In the genomic region with DNA sequence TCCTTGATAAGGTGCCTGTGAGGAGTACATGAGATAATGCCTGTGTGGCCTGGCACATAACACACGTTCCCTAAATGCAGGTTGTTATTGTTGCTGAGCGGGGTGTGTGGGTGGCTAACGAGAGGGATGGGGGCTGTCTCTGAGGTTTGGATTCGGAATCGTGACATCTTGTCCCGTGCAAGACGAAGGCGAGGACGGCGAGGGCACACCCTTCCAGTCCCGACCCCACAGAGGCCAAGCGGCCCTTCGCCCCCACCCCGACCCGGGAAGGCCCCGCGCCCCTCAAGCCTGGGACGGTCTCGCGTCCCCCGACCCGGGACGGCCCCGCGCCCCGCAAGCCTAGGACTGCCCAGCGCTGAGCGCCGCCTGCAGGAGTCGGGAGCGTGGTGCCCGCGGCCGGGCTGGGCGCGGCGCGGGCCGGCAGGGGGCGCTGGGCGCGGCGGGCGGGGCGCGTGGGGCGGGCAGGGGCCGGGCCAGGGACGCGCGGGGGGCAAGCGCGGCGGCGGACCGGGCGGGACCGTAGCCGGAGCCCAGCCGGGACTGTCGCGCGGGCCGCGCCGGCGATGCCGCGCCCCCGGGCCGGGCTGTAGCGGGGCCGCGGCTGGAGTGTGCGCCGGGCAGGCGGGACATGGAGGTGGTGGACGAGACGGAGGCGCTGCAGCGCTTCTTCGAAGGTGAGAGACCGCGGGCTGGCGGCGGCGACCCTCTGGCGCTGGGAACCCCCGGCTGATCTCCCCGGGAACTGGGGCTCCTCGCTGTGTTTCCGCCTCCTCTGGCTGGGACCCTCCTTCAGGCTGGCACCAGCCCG, we compare ENCODE assay signal across 8 cellular contexts. TPM values are rescaled to one million over a fixed set of nuclear protein-coding genes. Genes with fewer than 3 reads are reported as not detected.
DNase-seq lines count a peak whose midpoint lies in the region; ATAC-seq, FAIRE-seq and TF ChIP-seq lines count a peak whose summit lies in the region.

A gene (plus strand): TSS at position 520 of the 808 bp plus-strand sequence. CDS start 109 bp downstream, at position 629.

- H3K27ac ChIP-seq in DOHH2 (ENCODE audit: low read depth, low read length) (no peak within 1 kb of the TSS), HUES6 (ENCODE audit: low read depth, low read length) (no peak within 1 kb of the TSS)

- peak within 1 kb of the TSS; percentile 66 for H3K9ac ChIP-seq in HUES6 (ENCODE audit: low read length)

- POLR2A ChIA-PET in WTC11 (lab: Charles Lee), result interaction anchor here (0.6 kb wide), 1 partner anchor 40 kb away, joined by 3 read pairs; a partner anchor contains a TSS

- H3K4me3 ChIP-seq in DOHH2 (ENCODE audit: low read length) (no peak within 1 kb of the TSS), HUES6 (ENCODE audit: low read depth, low read length) (peak within 1 kb of the TSS; percentile 69), bronchial epithelial cell (ENCODE audit: low read depth, low read length) (peak within 1 kb of the TSS; percentile 10), kidney epithelial cell (ENCODE audit: low read depth, low read length) (peak within 1 kb of the TSS; percentile 52)

- CTCF ChIA-PET in WTC11 (lab: Charles Lee), result interaction anchor here (0.6 to 3.5 kb wide), 18 partner anchors 8 to 236 kb away, joined by 3 to 23 read pairs (median 4); no protein-coding TSS in a partner anchor

- no peaks in the 10 kb centered on the region for H3F3A ChIP-seq in DOHH2 (ENCODE audit: control insufficient read depth, insufficient read depth)

- peaks cover 30% of the 10 kb centered on the region for H3K4me1 Mint-ChIP-seq in WTC11

- H3K36me3 Mint-ChIP-seq in WTC11, result no peaks in the 10 kb centered on the region

- H3K4me2 ChIP-seq in DOHH2 (ENCODE audit: low read length), result no peak within 1 kb of the TSS

- TF ChIP-seq CTCF in DOHH2 (IDR thresholded peaks at IDR 0.05; ENCODE audit: low read depth, low read length, poor library complexity, severe bottlenecking) (peak; percentile 53), WTC11 (IDR thresholded peaks at IDR 0.05) (no peak), bronchial epithelial cell (IDR thresholded peaks at IDR 0.05; ENCODE audit: insufficient read depth, low read length, severe bottlenecking) (peak; percentile 58), kidney epithelial cell (IDR thresholded peaks at IDR 0.05; ENCODE audit: insufficient read depth, low read length, poor library complexity, severe bottlenecking) (no peak)

- no peaks in the 10 kb centered on the region for H3K36me3 ChIP-seq in DOHH2 (ENCODE audit: control insufficient read depth, low read length)
- H3K36me3 ChIP-seq in HUES6 (ENCODE audit: control insufficient read depth, insufficient read depth, low read length), result no peaks in the 10 kb centered on the region
- H3K36me3 ChIP-seq in bronchial epithelial cell (ENCODE audit: control insufficient read depth, insufficient read depth, low read length), result no peaks in the 10 kb centered on the region
- H3K36me3 ChIP-seq in kidney epithelial cell (ENCODE audit: control insufficient read depth, insufficient read depth, low read length), result no peaks in the 10 kb centered on the region

- H3K4me1 ChIP-seq in DOHH2 (ENCODE audit: control insufficient read depth, low read length), result no peaks in the 10 kb centered on the region
- peaks cover 74% of the 10 kb centered on the region for H3K4me1 ChIP-seq in HUES6 (ENCODE audit: control insufficient read depth, insufficient read depth, low read length)

- H4K20me1 ChIP-seq in DOHH2 (ENCODE audit: control insufficient read depth, insufficient read depth, low read depth, low read length), result no peaks in the 10 kb centered on the region

- ATAC-seq in WTC11, result peak; percentile 66

- H3K27me3 ChIP-seq in DOHH2 (ENCODE audit: control insufficient read depth, low read length) (peaks cover 39% of the 10 kb centered on the region), HUES6 (ENCODE audit: control insufficient read depth, insufficient read depth, low read length) (peaks cover 29% of the 10 kb centered on the region), bronchial epithelial cell (ENCODE audit: control insufficient read depth, insufficient read depth, low read length) (peaks cover 7% of the 10 kb centered on the region), kidney epithelial cell (ENCODE audit: control insufficient read depth, insufficient read depth, low read length) (no peaks in the 10 kb centered on the region)

- no peaks in the 10 kb centered on the region for H3K9me3 ChIP-seq in DOHH2 (ENCODE audit: control insufficient read depth, insufficient read depth, low read length)
- no peaks in the 10 kb centered on the region for H3K9me3 ChIP-seq in HUES6 (ENCODE audit: control insufficient read depth, insufficient read depth, low read depth, low read length)

- H3K27me3 Mint-ChIP-seq in WTC11 (ENCODE audit: low read depth), result peaks cover 37% of the 10 kb centered on the region

- peak; percentile 68 for DNase-seq in WTC11 (ENCODE audit: low spot score)
- no peak for DNase-seq in bronchial epithelial cell (ENCODE audit: low read depth)
- DNase-seq in kidney epithelial cell (ENCODE audit: low read depth), result no peak
- DNase-seq in stimulated activated CD4-positive, alpha-beta T cell treated with anti-CD3 and anti-CD28 coated beads, Interleukin-2, amount 100 ng/mL, for 4 hours (ENCODE audit: low read depth), result peak; percentile 16
- no peak for DNase-seq in NCI-H524 treated with DMSO at 0.1 percent for 48 hours (lab: John Stamatoyannopoulos, UW)
- DNase-seq in GM19240 (ENCODE audit: insufficient read length, low spot score), result no peak

- no peaks in the 10 kb centered on the region for H3K9me2 ChIP-seq in DOHH2 (replicated peaks; ENCODE audit: control insufficient read depth, low read length)

- no peaks in the 10 kb centered on the region for H3K79me2 ChIP-seq in DOHH2 (ENCODE audit: control insufficient read depth, low read length)

- H3K9me3 Mint-ChIP-seq in WTC11, result no peaks in the 10 kb centered on the region

- peak within 1 kb of the TSS; percentile 77 for H3K4me3 Mint-ChIP-seq in WTC11

- no peak within 1 kb of the TSS for H3K27ac Mint-ChIP-seq in WTC11

- no peak for FAIRE-seq in bronchial epithelial cell (lab: Jason Lieb, UNC)

TF ChIP-seq in WTC11, 78 proteins besides CTCF, POLR2A, EP300 and RAD21 (continues in another document):
- TF ChIP-seq, protein P1, sequence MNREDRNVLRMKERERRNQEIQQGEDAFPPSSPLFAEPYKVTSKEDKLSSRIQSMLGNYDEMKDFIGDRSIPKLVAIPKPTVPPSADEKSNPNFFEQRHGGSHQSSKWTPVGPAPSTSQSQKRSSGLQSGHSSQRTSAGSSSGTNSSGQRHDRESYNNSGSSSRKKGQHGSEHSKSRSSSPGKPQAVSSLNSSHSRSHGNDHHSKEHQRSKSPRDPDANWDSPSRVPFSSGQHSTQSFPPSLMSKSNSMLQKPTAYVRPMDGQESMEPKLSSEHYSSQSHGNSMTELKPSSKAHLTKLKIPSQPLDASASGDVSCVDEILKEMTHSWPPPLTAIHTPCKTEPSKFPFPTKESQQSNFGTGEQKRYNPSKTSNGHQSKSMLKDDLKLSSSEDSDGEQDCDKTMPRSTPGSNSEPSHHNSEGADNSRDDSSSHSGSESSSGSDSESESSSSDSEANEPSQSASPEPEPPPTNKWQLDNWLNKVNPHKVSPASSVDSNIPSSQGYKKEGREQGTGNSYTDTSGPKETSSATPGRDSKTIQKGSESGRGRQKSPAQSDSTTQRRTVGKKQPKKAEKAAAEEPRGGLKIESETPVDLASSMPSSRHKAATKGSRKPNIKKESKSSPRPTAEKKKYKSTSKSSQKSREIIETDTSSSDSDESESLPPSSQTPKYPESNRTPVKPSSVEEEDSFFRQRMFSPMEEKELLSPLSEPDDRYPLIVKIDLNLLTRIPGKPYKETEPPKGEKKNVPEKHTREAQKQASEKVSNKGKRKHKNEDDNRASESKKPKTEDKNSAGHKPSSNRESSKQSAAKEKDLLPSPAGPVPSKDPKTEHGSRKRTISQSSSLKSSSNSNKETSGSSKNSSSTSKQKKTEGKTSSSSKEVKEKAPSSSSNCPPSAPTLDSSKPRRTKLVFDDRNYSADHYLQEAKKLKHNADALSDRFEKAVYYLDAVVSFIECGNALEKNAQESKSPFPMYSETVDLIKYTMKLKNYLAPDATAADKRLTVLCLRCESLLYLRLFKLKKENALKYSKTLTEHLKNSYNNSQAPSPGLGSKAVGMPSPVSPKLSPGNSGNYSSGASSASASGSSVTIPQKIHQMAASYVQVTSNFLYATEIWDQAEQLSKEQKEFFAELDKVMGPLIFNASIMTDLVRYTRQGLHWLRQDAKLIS (CRISPR knock-in tag; IDR thresholded peaks at IDR 0.05; ENCODE audit: borderline replicate concordance), result no peak
- TF ChIP-seq ZNF121 (CRISPR knock-in tag; IDR thresholded peaks at IDR 0.05), result peak; percentile 77; the same call in 1 of the 2 replicates
- 0 out of 2 replicates have a peak, but pooled peaks have one; percentile 23 for TF ChIP-seq FOXP1 (CRISPR knock-in tag; IDR thresholded peaks at IDR 0.05; ENCODE audit: borderline replicate concordance)
- TF ChIP-seq, protein P2, sequence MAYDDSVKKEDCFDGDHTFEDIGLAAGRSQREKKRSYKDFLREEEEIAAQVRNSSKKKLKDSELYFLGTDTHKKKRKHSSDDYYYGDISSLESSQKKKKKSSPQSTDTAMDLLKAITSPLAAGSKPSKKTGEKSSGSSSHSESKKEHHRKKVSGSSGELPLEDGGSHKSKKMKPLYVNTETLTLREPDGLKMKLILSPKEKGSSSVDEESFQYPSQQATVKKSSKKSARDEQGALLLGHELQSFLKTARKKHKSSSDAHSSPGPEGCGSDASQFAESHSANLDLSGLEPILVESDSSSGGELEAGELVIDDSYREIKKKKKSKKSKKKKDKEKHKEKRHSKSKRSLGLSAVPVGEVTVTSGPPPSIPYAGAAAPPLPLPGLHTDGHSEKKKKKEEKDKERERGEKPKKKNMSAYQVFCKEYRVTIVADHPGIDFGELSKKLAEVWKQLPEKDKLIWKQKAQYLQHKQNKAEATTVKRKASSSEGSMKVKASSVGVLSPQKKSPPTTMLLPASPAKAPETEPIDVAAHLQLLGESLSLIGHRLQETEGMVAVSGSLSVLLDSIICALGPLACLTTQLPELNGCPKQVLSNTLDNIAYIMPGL (CRISPR knock-in tag; IDR thresholded peaks at IDR 0.05), result peak; percentile 71; the same call in 1 of the 2 replicates
- TF ChIP-seq, protein P3, sequence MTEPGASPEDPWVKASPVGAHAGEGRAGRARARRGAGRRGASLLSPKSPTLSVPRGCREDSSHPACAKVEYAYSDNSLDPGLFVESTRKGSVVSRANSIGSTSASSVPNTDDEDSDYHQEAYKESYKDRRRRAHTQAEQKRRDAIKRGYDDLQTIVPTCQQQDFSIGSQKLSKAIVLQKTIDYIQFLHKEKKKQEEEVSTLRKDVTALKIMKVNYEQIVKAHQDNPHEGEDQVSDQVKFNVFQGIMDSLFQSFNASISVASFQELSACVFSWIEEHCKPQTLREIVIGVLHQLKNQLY (CRISPR knock-in tag; IDR thresholded peaks at IDR 0.05), result no peak
- TF ChIP-seq ZNF317 (CRISPR knock-in tag; IDR thresholded peaks at IDR 0.05; ENCODE audit: borderline replicate concordance, low read depth), result no peak

RNA-seq across cellular contexts. Expression of the gene that starts here (rescaled TPM):
- total RNA-seq in WTC11 (2021), result 4.9 to 5.9 TPM (median 5.2 TPM) in 3 replicates
- total RNA-seq in bronchial epithelial cell, result under 0.01 and 0.13 TPM in 2 replicates
- 13.7 and 16.6 TPM in 2 replicates for total RNA-seq in kidney epithelial cell

Comparison
In these comparisons a context has a peak if more than half of its experiments do, and no peak if none do; other contexts are left out.
1. CTCF ChIP-seq: peak in DOHH2 (single experiment) and bronchial epithelial cell (single experiment); none in WTC11 (single experiment) and kidney epithelial cell (single experiment).
2. DNase-seq: peak in WTC11 (single experiment) and stimulated activated CD4-positive, alpha-beta T cell treated with anti-CD3 and anti-CD28 coated beads, Interleukin-2, amount 100 ng/mL, for 4 hours (single experiment); none in bronchial epithelial cell (single experiment), kidney epithelial cell (single experiment), NCI-H524 treated with DMSO at 0.1 percent for 48 hours (single experiment) and GM19240 (single experiment).